8 cellular contexts compared by ENCODE assay signal in genomic region chr20:62914970-62915457, GRCh38. TPM values are rescaled to one million over a fixed set of nuclear protein-coding genes. Genes with fewer than 3 reads are reported as not detected.
DNase-seq lines count a peak whose midpoint lies in the region; FAIRE-seq and TF ChIP-seq lines count a peak whose summit lies in the region.

No MANE protein-coding gene starts in this region.

- no peaks in the 10 kb centered on the region for H3K9me3 Mint-ChIP-seq in activated T-helper 1 cell treated with anti-CD3 and anti-CD28 coated beads, Interleukin-12 subunit alpha, Interleukin-12 subunit beta, Interleukin-2, Interleukin-4 antibody, amounts not matched to agents 30 ng/mL and 10 ng/mL and 1 ng/mL, durations not matched to agents 14 hours and 24 hours and 36 hours

- H3K4me3 ChIP-seq in AG10803 (ENCODE audit: low read length), result no peak overlapping the region
- no peak overlapping the region for H3K4me3 ChIP-seq in BE2C (ENCODE audit: low read depth, low read length)

- no peaks in the 10 kb centered on the region for H3K27me3 ChIP-seq in BE2C

- peak overlapping the region; percentile 73 for H3K27ac Mint-ChIP-seq in activated T-helper 1 cell treated with anti-CD3 and anti-CD28 coated beads, Interleukin-12 subunit alpha, Interleukin-12 subunit beta, Interleukin-2, Interleukin-4 antibody, amounts not matched to agents 30 ng/mL and 10 ng/mL and 1 ng/mL, durations not matched to agents 14 hours and 24 hours and 36 hours

- peaks cover 52% of the 10 kb centered on the region for H3K4me1 Mint-ChIP-seq in activated T-helper 1 cell treated with anti-CD3 and anti-CD28 coated beads, Interleukin-12 subunit alpha, Interleukin-12 subunit beta, Interleukin-2, Interleukin-4 antibody, amounts not matched to agents 30 ng/mL and 10 ng/mL and 1 ng/mL, durations not matched to agents 14 hours and 24 hours and 36 hours (ENCODE audit: low read depth)

- TF ChIP-seq CTCF in AG10803 (conservative IDR thresholded peaks at IDR 0.05; ENCODE audit: low read length), result no peak
- TF ChIP-seq CTCF in BE2C (IDR thresholded peaks at IDR 0.05; ENCODE audit: low read depth, low read length), result no peak

- no peak overlapping the region for H3K4me3 Mint-ChIP-seq in activated T-helper 1 cell treated with anti-CD3 and anti-CD28 coated beads, Interleukin-12 subunit alpha, Interleukin-12 subunit beta, Interleukin-2, Interleukin-4 antibody, amounts not matched to agents 30 ng/mL and 10 ng/mL and 1 ng/mL, durations not matched to agents 14 hours and 24 hours and 36 hours

- intact Hi-C loops in activated T-helper 1 cell treated with anti-CD3 and anti-CD28 coated beads, Interleukin-12 subunit alpha, Interleukin-12 subunit beta, Interleukin-2, Interleukin-4 antibody, amounts not matched to agents 30 ng/mL and 10 ng/mL and 1 ng/mL, durations not matched to agents 14 hours and 24 hours and 36 hours (cut with micrococcal nuclease), result no loop called here

- peaks cover 6% of the 10 kb centered on the region for H3K4me1 ChIP-seq in BE2C

- no peaks in the 10 kb centered on the region for H3K9me3 ChIP-seq in BE2C

- no peak for FAIRE-seq in H54 (lab: Jason Lieb, UNC)

- peaks cover 24% of the 10 kb centered on the region for H3K36me3 Mint-ChIP-seq in activated T-helper 1 cell treated with anti-CD3 and anti-CD28 coated beads, Interleukin-12 subunit alpha, Interleukin-12 subunit beta, Interleukin-2, Interleukin-4 antibody, amounts not matched to agents 30 ng/mL and 10 ng/mL and 1 ng/mL, durations not matched to agents 14 hours and 24 hours and 36 hours (ENCODE audit: low read depth)

- no peaks in the 10 kb centered on the region for H3K27me3 Mint-ChIP-seq in activated T-helper 1 cell treated with anti-CD3 and anti-CD28 coated beads, Interleukin-12 subunit alpha, Interleukin-12 subunit beta, Interleukin-2, Interleukin-4 antibody, amounts not matched to agents 30 ng/mL and 10 ng/mL and 1 ng/mL, durations not matched to agents 14 hours and 24 hours and 36 hours (ENCODE audit: insufficient read depth)

- no peak overlapping the region for H3K27ac ChIP-seq in substantia nigra (ENCODE audit: low read depth, low read length, poor library complexity, severe bottlenecking)

- peaks cover 37% of the 10 kb centered on the region for H3K36me3 ChIP-seq in BE2C

- DNase-seq in AG10803 (ENCODE audit: low read depth) (peak; percentile 48), HT-29 (ENCODE audit: low spot score) (peak; percentile 86), iPS DF 19.7 (ENCODE audit: low read depth, low spot score) (peak; percentile 68), substantia nigra (lab: John Stamatoyannopoulos, UW) (peak in 26 of 49 donors; percentile 11 to 77 (median 28)), NK-92 (lab: John Stamatoyannopoulos, UW; ENCODE audit: unreplicated experiment) (no peak), H54 (ENCODE audit: insufficient read length, low spot score) (no peak), BE2C (no peak)
- DNase-seq in activated T-helper 1 cell treated with anti-CD3 and anti-CD28 coated beads, Interleukin-12 subunit alpha, Interleukin-12 subunit beta, Interleukin-2, Interleukin-4 antibody, amounts not matched to agents 30 ng/mL and 10 ng/mL and 1 ng/mL, durations not matched to agents 14 hours and 24 hours and 36 hours (ENCODE audit: low spot score), result no peak

- TF ChIP-seq POLR2A in H54 (IDR thresholded peaks at IDR 0.05; ENCODE audit: low read depth, low read length), result no peak

RNA-seq across cellular contexts. Expression of gene DIDO1, which starts 11.3 kb away (rescaled TPM):
- total RNA-seq in HT-29 (2014; rRNA removed; shearing (Covaris generic)), result 72.0 and 78.5 TPM in 2 replicates
- 60.5 and 60.8 TPM in 2 replicates for total RNA-seq in activated T-helper 1 cell treated with anti-CD3 and anti-CD28 coated beads, Interleukin-12 subunit alpha, Interleukin-12 subunit beta, Interleukin-2, Interleukin-4 antibody, amounts not matched to agents 30 ng/mL and 10 ng/mL and 1 ng/mL, durations not matched to agents 14 hours and 24 hours and 36 hours
- polyA plus RNA-seq in BE2C (2012; ENCODE audit: insufficient read depth, insufficient read length, low read depth), result 78.2 TPM

RNA-seq across cellular contexts. Expression of gene GID8, which starts 22.9 kb away (rescaled TPM):
- 66.9 and 67.4 TPM in 2 replicates for total RNA-seq in HT-29 (2014; rRNA removed; shearing (Covaris generic))
- total RNA-seq in activated T-helper 1 cell treated with anti-CD3 and anti-CD28 coated beads, Interleukin-12 subunit alpha, Interleukin-12 subunit beta, Interleukin-2, Interleukin-4 antibody, amounts not matched to agents 30 ng/mL and 10 ng/mL and 1 ng/mL, durations not matched to agents 14 hours and 24 hours and 36 hours, result 52.5 and 55.3 TPM in 2 replicates
- polyA plus RNA-seq in BE2C (2012; ENCODE audit: insufficient read depth, insufficient read length, low read depth), result 85.9 TPM

RNA-seq across cellular contexts. Expression of gene SLC17A9, which starts 37.5 kb away (rescaled TPM):
- total RNA-seq in HT-29 (2014; rRNA removed; shearing (Covaris generic)), result 119 and 127 TPM in 2 replicates
- 7.6 and 8.6 TPM in 2 replicates for total RNA-seq in activated T-helper 1 cell treated with anti-CD3 and anti-CD28 coated beads, Interleukin-12 subunit alpha, Interleukin-12 subunit beta, Interleukin-2, Interleukin-4 antibody, amounts not matched to agents 30 ng/mL and 10 ng/mL and 1 ng/mL, durations not matched to agents 14 hours and 24 hours and 36 hours
- 10.3 TPM for polyA plus RNA-seq in BE2C (2012; ENCODE audit: insufficient read depth, insufficient read length, low read depth)

RNA-seq across cellular contexts. Expression of gene TCFL5, which starts 53.4 kb away (rescaled TPM):
- 16.1 and 17.1 TPM in 2 replicates for total RNA-seq in HT-29 (2014; rRNA removed; shearing (Covaris generic))
- 5.7 and 5.8 TPM in 2 replicates for total RNA-seq in activated T-helper 1 cell treated with anti-CD3 and anti-CD28 coated beads, Interleukin-12 subunit alpha, Interleukin-12 subunit beta, Interleukin-2, Interleukin-4 antibody, amounts not matched to agents 30 ng/mL and 10 ng/mL and 1 ng/mL, durations not matched to agents 14 hours and 24 hours and 36 hours
- polyA plus RNA-seq in BE2C (2012; ENCODE audit: insufficient read depth, insufficient read length, low read depth), result 8.8 TPM

Comparison
In these comparisons a context has a peak if more than half of its experiments do, and no peak if none do; other contexts are left out.
1. DNase-seq: peak in AG10803 (single experiment), HT-29 (single experiment), iPS DF 19.7 (single experiment) and substantia nigra (26 of 49); none in activated T-helper 1 cell treated with anti-CD3 and anti-CD28 coated beads, Interleukin-12 subunit alpha, Interleukin-12 subunit beta, Interleukin-2, Interleukin-4 antibody, amounts not matched to agents 30 ng/mL and 10 ng/mL and 1 ng/mL, durations not matched to agents 14 hours and 24 hours and 36 hours (single experiment), NK-92 (single experiment), H54 (single experiment) and BE2C (single experiment).
2. RNA of gene SLC17A9, which starts 37.5 kb away (total RNA-seq): 119 to 127 TPM in HT-29; 7.6 to 8.6 TPM in activated T-helper 1 cell treated with anti-CD3 and anti-CD28 coated beads, Interleukin-12 subunit alpha, Interleukin-12 subunit beta, Interleukin-2, Interleukin-4 antibody, amounts not matched to agents 30 ng/mL and 10 ng/mL and 1 ng/mL, durations not matched to agents 14 hours and 24 hours and 36 hours; every median in the first group is over 10 times any median in the second.